In genomic region chr5:98557921-98558320, GRCh38 we compare ENCODE assay signal across 22 cellular contexts.
"Had no signal": no experiment of that assay in that cellular context is flagged by ENCODE, and none has a peak within 500 bp of the region (broad histone marks: within the 10 kb centered on the region; RNA-seq: fewer than 3 reads in every experiment).

No MANE protein-coding gene starts in this region.

- H3K4me3 ChIP-seq: left lung, prostate gland, right atrium auricular region, stomach, thyroid gland had no signal

- H3K4me1 ChIP-seq: left lung, prostate gland, right atrium auricular region, thyroid gland had no signal

- H3K9me3 ChIP-seq: prostate gland, right atrium auricular region, stomach, thyroid gland had no signal

- H3K4me3 Mint-ChIP-seq: effector memory CD8-positive, alpha-beta T cell; naive thymus-derived CD8-positive, alpha-beta T cell; nephron progenitor cell; stimulated activated effector memory CD8-positive, alpha-beta T cell treated with anti-CD3 and anti-CD28 coated beads, Interleukin-12 subunit alpha, Interleukin-12 subunit beta, amount 100 ng/mL, for 72 hours had no signal

- H3K27me3 ChIP-seq: left lung, right atrium auricular region, stomach, thyroid gland had no signal

- H3K4me1 Mint-ChIP-seq: naive thymus-derived CD8-positive, alpha-beta T cell; stimulated activated effector memory CD8-positive, alpha-beta T cell treated with anti-CD3 and anti-CD28 coated beads, Interleukin-12 subunit alpha, Interleukin-12 subunit beta, amount 100 ng/mL, for 72 hours had no signal

- H3K36me3 Mint-ChIP-seq: naive thymus-derived CD8-positive, alpha-beta T cell; stimulated activated effector memory CD8-positive, alpha-beta T cell treated with anti-CD3 and anti-CD28 coated beads, Interleukin-12 subunit alpha, Interleukin-12 subunit beta, amount 100 ng/mL, for 72 hours had no signal

- H3K9me3 Mint-ChIP-seq: nephron progenitor cell had no signal

- H3K27ac Mint-ChIP-seq: effector memory CD8-positive, alpha-beta T cell; naive thymus-derived CD8-positive, alpha-beta T cell; nephron progenitor cell; stimulated activated effector memory CD8-positive, alpha-beta T cell treated with anti-CD3 and anti-CD28 coated beads, Interleukin-12 subunit alpha, Interleukin-12 subunit beta, amount 100 ng/mL, for 72 hours had no signal

- H3K27ac ChIP-seq: left lung, prostate gland, right atrium auricular region, stomach, thyroid gland had no signal

- H3K27me3 Mint-ChIP-seq: effector memory CD8-positive, alpha-beta T cell had no signal

- DNase-seq: cortex of kidney; effector memory CD8-positive, alpha-beta T cell; kidney; left cardiac atrium; left lung; mesendoderm; midbrain; naive thymus-derived CD8-positive, alpha-beta T cell; nephron progenitor cell; nucleus accumbens; stimulated activated CD4-positive, alpha-beta T cell treated with anti-CD3 and anti-CD28 coated beads, Interleukin-2, amount 100 ng/mL, for 24 hours; stimulated activated CD4-positive, alpha-beta T cell treated with anti-CD3 and anti-CD28 coated beads, Interleukin-4, amount 100 ng/mL, for 24 hours; stimulated activated naive CD4-positive, alpha-beta T cell treated with Interleukin-2 at 50 U/mL for 16 hours; stomach; thyroid gland; trophoblast cell had no signal

- FAIRE-seq: endometrium, frontal cortex, kidney had no signal

- H3K36me3 ChIP-seq: left lung, prostate gland, right atrium auricular region, stomach, thyroid gland had no signal

- ATAC-seq: effector memory CD8-positive, alpha-beta T cell; left cardiac atrium; left lung; naive thymus-derived CD8-positive, alpha-beta T cell; sciatic nerve; stimulated activated effector memory CD8-positive, alpha-beta T cell treated with anti-CD3 and anti-CD28 coated beads, Interleukin-12 subunit alpha, Interleukin-12 subunit beta, amount 100 ng/mL, for 72 hours had no signal
